Comparison of ENCODE assay signal across 12 cellular contexts in genomic region chr20:52975024-52975732, GRCh38. TPM values are rescaled to one million over a fixed set of nuclear protein-coding genes. Genes with fewer than 3 reads are reported as not detected.
A peak's percentile ranks its signal among the peaks of the same experiment; 100 is the strongest.
DNase-seq lines count a peak whose midpoint lies in the region; ATAC-seq, FAIRE-seq and TF ChIP-seq lines count a peak whose summit lies in the region.
"Had no signal": no experiment of that assay in that cellular context is flagged by ENCODE, and none has a peak within 500 bp of the region (broad histone marks: within the 10 kb centered on the region; RNA-seq: fewer than 3 reads in every experiment).

No MANE protein-coding gene starts in this region.

- H3K27me3 ChIP-seq in CD4-positive, alpha-beta memory T cell (ENCODE audit: insufficient read depth, low read length) = no peaks in the 10 kb centered on the region
- H3K27me3 ChIP-seq in bronchial epithelial cell (ENCODE audit: control insufficient read depth, insufficient read depth, low read length) = no peaks in the 10 kb centered on the region
- no peaks in the 10 kb centered on the region for H3K27me3 ChIP-seq in prostate gland (replicated peaks; ENCODE audit: insufficient read depth)

- peak; percentile 15 to 61 (median 31) for DNase-seq in CD4-positive, alpha-beta memory T cell
- DNase-seq in NCI-H748 treated with DMSO at 0.1 percent for 48 hours (lab: John Stamatoyannopoulos, UW) (peak; percentile 36), bronchial epithelial cell (ENCODE audit: low read depth) (peak; percentile 56), prostate gland (ENCODE audit: low spot score) (no peak), GM10266 (ENCODE audit: extremely low spot score) (no peak), H4 (ENCODE audit: low spot score) (no peak), NCI-H1694 (lab: John Stamatoyannopoulos, UW) (no peak)
- DNase-seq: GOT3 had no signal

- peaks cover 20 to 66% (median 39%) of the 10 kb centered on the region in 4 donors for H3K4me1 Mint-ChIP-seq in CD4-positive, alpha-beta memory T cell

- H3K4me1 ChIP-seq in CD4-positive, alpha-beta memory T cell (ENCODE audit: insufficient read depth, low read length) = peaks cover 51% of the 10 kb centered on the region
- no peaks in the 10 kb centered on the region for H3K4me1 ChIP-seq in prostate gland (replicated peaks)

- H3K27me3 Mint-ChIP-seq in CD4-positive, alpha-beta memory T cell = peaks cover 5 to 30% of the 10 kb centered on the region in 2 donors

- CTCF ChIA-PET in CD4-positive, alpha-beta memory T cell (lab: Charles Lee; ENCODE audit: partially characterized antibody) = interaction anchor here (0.8 to 3.4 kb wide), 2 partner anchors 27 to 565 kb away, joined by 3 to 21 read pairs; no protein-coding TSS in a partner anchor

- H3K36me3 Mint-ChIP-seq in CD4-positive, alpha-beta memory T cell = peaks cover 0 to 10% of the 10 kb centered on the region in 2 donors

- intact Hi-C loops in CD4-positive, alpha-beta memory T cell (cut with micrococcal nuclease) = loop anchor here (1.0 to 10.0 kb wide), 3 partner anchors 26 to 662 kb away; no protein-coding TSS in a partner anchor
- intact Hi-C loops in prostate gland (cut with DNase I) = no loop called here

- WGBS in prostate gland = 38% methylated on average over 11 of the region's 11 CpGs

- POLR2A ChIA-PET in CD4-positive, alpha-beta memory T cell (lab: Charles Lee; ENCODE audit: partially characterized antibody) = interaction anchor here (0.7 to 5.7 kb wide), 7 partner anchors 8 to 565 kb away, joined by 3 to 111 read pairs (median 5); no protein-coding TSS in a partner anchor

- TF ChIP-seq POLR2A in prostate gland (IDR thresholded peaks at IDR 0.05) = no peak

- peak overlapping the region; percentile 71 for H3K27ac ChIP-seq in CD4-positive, alpha-beta memory T cell (ENCODE audit: low read depth, low read length)
- peak overlapping the region; percentile 43 to 74 for H3K27ac ChIP-seq in prostate gland
- H3K27ac ChIP-seq: KMS-11 had no signal

- peaks cover 0 to 3% (median 0%) of the 10 kb centered on the region in 8 donors for H3K9me3 Mint-ChIP-seq in CD4-positive, alpha-beta memory T cell
- H3K9me3 Mint-ChIP-seq: central memory CD8-positive, alpha-beta T cell had no signal

- no peak for ATAC-seq in GM21529 (IDR thresholded peaks at IDR 0.05; ENCODE audit: unreplicated experiment)

- H3K27ac Mint-ChIP-seq in CD4-positive, alpha-beta memory T cell = peak overlapping the region; percentile 71 to 98 (median 95)

- H3K4me3 ChIP-seq in CD4-positive, alpha-beta memory T cell (ENCODE audit: low read length in 2 of 2) = peak overlapping the region in 1 of 2 donors; percentile 33
- H3K4me3 ChIP-seq in bronchial epithelial cell (ENCODE audit: low read depth, low read length) (no peak overlapping the region), prostate gland (peak overlapping the region; percentile 6 to 54)

- no peak for FAIRE-seq in bronchial epithelial cell (lab: Jason Lieb, UNC)
- FAIRE-seq: G401.6 had no signal

- H3K9me3 ChIP-seq in CD4-positive, alpha-beta memory T cell (ENCODE audit: control insufficient read depth in 1 of 2, low read length in 2 of 2) = no peaks in the 10 kb centered on the region
- no peaks in the 10 kb centered on the region for H3K9me3 ChIP-seq in prostate gland

- no peaks in the 10 kb centered on the region for H3K36me3 ChIP-seq in CD4-positive, alpha-beta memory T cell (ENCODE audit: insufficient read depth, low read length)
- H3K36me3 ChIP-seq in bronchial epithelial cell (ENCODE audit: control insufficient read depth, insufficient read depth, low read length) = no peaks in the 10 kb centered on the region
- no peaks in the 10 kb centered on the region for H3K36me3 ChIP-seq in prostate gland

- H3K4me3 Mint-ChIP-seq in CD4-positive, alpha-beta memory T cell = peak overlapping the region; percentile 59 to 98 (median 96)

- TF ChIP-seq CTCF in bronchial epithelial cell (IDR thresholded peaks at IDR 0.05; ENCODE audit: insufficient read depth, low read length, severe bottlenecking) (no peak), prostate gland (IDR thresholded peaks at IDR 0.05) (no peak), GM10266 (IDR thresholded peaks at IDR 0.05; ENCODE audit: control insufficient read depth, insufficient read depth, low read depth, missing control alignments) (no peak)

RNA-seq across cellular contexts. Expression of gene TSHZ2, which starts 3.0 kb away (rescaled TPM):
- 10 to 100 TPM; 30.2 to 31.8 TPM for total RNA-seq in CD4-positive, alpha-beta memory T cell
- 1 to 10 TPM; 2.3 to 4.1 TPM for polyA plus RNA-seq in CD4-positive, alpha-beta memory T cell
- total RNA-seq in bronchial epithelial cell (1.6 and 1.8 TPM in 2 replicates), prostate gland (10 to 100 TPM in 1 of 2 donors, 1 to 10 TPM in 1; 9.8 to 35.1 TPM)
- 0.33 and 1.4 TPM in 2 replicates for total RNA-seq in H4 (2014; rRNA removed; shearing (Covaris generic))

Comparison
In these comparisons a context has a peak if more than half of its experiments do, and no peak if none do; other contexts are left out.
1. DNase-seq: peak in CD4-positive, alpha-beta memory T cell (5 of 5), NCI-H748 treated with DMSO at 0.1 percent for 48 hours (single experiment) and bronchial epithelial cell (single experiment); none in prostate gland (single experiment), GM10266 (single experiment), H4 (single experiment) and NCI-H1694 (single experiment).